7 cellular contexts compared by ENCODE assay signal in genomic region chr17:20613905-20614304, GRCh38. TPM values are rescaled to one million over a fixed set of nuclear protein-coding genes. Genes with fewer than 3 reads are reported as not detected.
"Had no signal": no experiment of that assay in that cellular context is flagged by ENCODE, and none has a peak within 500 bp of the region (broad histone marks: within the 10 kb centered on the region; RNA-seq: fewer than 3 reads in every experiment).

No MANE protein-coding gene starts in this region.

- H3K36me3 Mint-ChIP-seq: IgD-negative memory B cell had no signal

- H3K4me3 ChIP-seq: K562 had no signal

- DNase-seq: IMR-90 had no signal

- FAIRE-seq: HepG2, K562 had no signal

- H3K9me3 Mint-ChIP-seq: IgD-negative memory B cell had no signal

- H3K4me1 Mint-ChIP-seq: IgD-negative memory B cell had no signal

- H3K27ac ChIP-seq: HL-60 had no signal

- ATAC-seq: K562 had no signal

RNA-seq across cellular contexts. Expression of gene CDRT15L2, which starts 34.4 kb away (rescaled TPM):
- total RNA-seq: HepG2, HT-29, HT1080, IMR-90, K562 had no signal
- polyA plus RNA-seq: HepG2, IgD-negative memory B cell, IMR-90, K562 had no signal
